In genomic region chr18:712401-713134, GRCh38 we compare ENCODE assay signal across 1 cellular context.
TF ChIP-seq lines count a peak whose summit lies in the region.

Gene ENOSF1, minus strand, starts transcription at chr18:712630. Its CDS starts 43 bp downstream, at chr18:712587.

TF ChIP-seq in GM12878, 131 proteins besides CTCF, POLR2A, EP300 and RAD21 (continued from another document):
- TF ChIP-seq, protein P1, sequence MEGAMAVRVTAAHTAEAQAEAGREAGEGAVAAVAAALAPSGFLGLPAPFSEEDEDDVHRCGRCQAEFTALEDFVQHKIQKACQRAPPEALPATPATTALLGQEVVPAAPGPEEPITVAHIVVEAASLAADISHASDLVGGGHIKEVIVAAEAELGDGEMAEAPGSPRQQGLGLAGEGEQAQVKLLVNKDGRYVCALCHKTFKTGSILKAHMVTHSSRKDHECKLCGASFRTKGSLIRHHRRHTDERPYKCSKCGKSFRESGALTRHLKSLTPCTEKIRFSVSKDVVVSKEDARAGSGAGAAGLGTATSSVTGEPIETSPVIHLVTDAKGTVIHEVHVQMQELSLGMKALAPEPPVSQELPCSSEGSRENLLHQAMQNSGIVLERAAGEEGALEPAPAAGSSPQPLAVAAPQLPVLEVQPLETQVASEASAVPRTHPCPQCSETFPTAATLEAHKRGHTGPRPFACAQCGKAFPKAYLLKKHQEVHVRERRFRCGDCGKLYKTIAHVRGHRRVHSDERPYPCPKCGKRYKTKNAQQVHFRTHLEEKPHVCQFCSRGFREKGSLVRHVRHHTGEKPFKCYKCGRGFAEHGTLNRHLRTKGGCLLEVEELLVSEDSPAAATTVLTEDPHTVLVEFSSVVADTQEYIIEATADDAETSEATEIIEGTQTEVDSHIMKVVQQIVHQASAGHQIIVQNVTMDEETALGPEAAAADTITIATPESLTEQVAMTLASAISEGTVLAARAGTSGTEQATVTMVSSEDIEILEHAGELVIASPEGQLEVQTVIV (IDR thresholded peaks at IDR 0.05; ENCODE audit: borderline replicate concordance, partially characterized antibody) = no peak
- TF ChIP-seq RUNX3 (IDR thresholded peaks at IDR 0.05; ENCODE audit: low read length) (peak; percentile 52), ZNF384 (IDR thresholded peaks at IDR 0.05; ENCODE audit: borderline replicate concordance, low read depth, low read length) (no peak), STAT3 (IDR thresholded peaks at IDR 0.05; ENCODE audit: low read depth, low read length) (no peak), NBN (IDR thresholded peaks at IDR 0.05) (no peak), EGR1 (IDR thresholded peaks at IDR 0.05; ENCODE audit: borderline replicate concordance in 1 of 2, low read depth in 2 of 2, low read length in 2 of 2) (peak in 1 of 2 experiments; percentile 16; a peak in 1 of 3 replicates), JUNB (IDR thresholded peaks at IDR 0.05) (no peak), PAX5 (IDR thresholded peaks at IDR 0.05; ENCODE audit: borderline replicate concordance, low read depth, low read length) (no peak), USF1 (IDR thresholded peaks at IDR 0.05; ENCODE audit: borderline replicate concordance, extremely low read length, insufficient read depth, low read depth, low read length) (peak; percentile 14), POLR2AphosphoS2 (IDR thresholded peaks at IDR 0.05; ENCODE audit: low read depth, low read length) (no peak)
